In genomic region chr6:98998103-98998502, GRCh38 we compare ENCODE assay signal across 27 cellular contexts.
"Had no signal": no experiment of that assay in that cellular context is flagged by ENCODE, and none has a peak within 500 bp of the region (broad histone marks: within the 10 kb centered on the region; RNA-seq: fewer than 3 reads in every experiment).

No MANE protein-coding gene starts in this region.

- DNase-seq: hippocampal formation; kidney glomerular epithelial cell; left colon; lower lobe of right lung; mesendoderm; naive B cell; natural killer cell; occipital lobe; psoas muscle; right lobe of liver; stimulated activated CD4-positive, alpha-beta T cell treated with anti-CD3 and anti-CD28 coated beads, Interleukin-1b, Interleukin-23, amount 100 ng/mL, for 48 hours; stimulated activated CD4-positive, alpha-beta T cell treated with anti-CD3 and anti-CD28 coated beads, Interleukin-2, amount 100 ng/mL, for 48 hours; stimulated activated CD4-positive, alpha-beta T cell treated with anti-CD3 and anti-CD28 coated beads, Interleukin-4, amount 100 ng/mL, for 4 hours; stimulated activated CD8-positive, alpha-beta memory T cell treated with anti-CD3 and anti-CD28 coated beads, Interleukin-4, amount 100 ng/mL, for 48 hours; stimulated activated naive CD4-positive, alpha-beta T cell treated with Interleukin-2 at 50 U/mL for 16 hours; stomach; testis; thyroid gland; transverse colon; upper lobe of left lung had no signal

- H3K9ac ChIP-seq: parathyroid adenoma had no signal

- H2AFZ ChIP-seq: parathyroid adenoma had no signal

- H3K36me3 Mint-ChIP-seq: mesothelial cell of epicardium; naive B cell; natural killer cell; stimulated activated memory B cell treated with anti-CD40 and anti-IgM and Interleukin-4, amounts not matched to agents 10 μg/mL and 1 μg/mL and 100 μg/mL, for 72 hours had no signal

- H3K27me3 ChIP-seq: neutrophil, right lobe of liver, stomach, testis, thyroid gland, transverse colon, upper lobe of left lung, vagina had no signal

- H3K4me1 Mint-ChIP-seq: mesothelial cell of epicardium; naive B cell; natural killer cell; neural crest cell; stimulated activated memory B cell treated with anti-CD40 and anti-IgM and Interleukin-4, amounts not matched to agents 10 μg/mL and 1 μg/mL and 100 μg/mL, for 72 hours had no signal

- H3K27me3 Mint-ChIP-seq: stimulated activated memory B cell treated with anti-CD40 and anti-IgM and Interleukin-4, amounts not matched to agents 10 μg/mL and 1 μg/mL and 100 μg/mL, for 72 hours had no signal

- H3K4me3 ChIP-seq: lower lobe of right lung, psoas muscle, right lobe of liver, smooth muscle cell, stomach, testis, thyroid gland, transverse colon, upper lobe of left lung, vagina had no signal

- H3K9me3 ChIP-seq: lower lobe of right lung, neutrophil, psoas muscle, right lobe of liver, stomach, testis, thyroid gland, transverse colon, upper lobe of left lung, vagina had no signal

- H3K4me3 Mint-ChIP-seq: mesothelial cell of epicardium; naive B cell; natural killer cell; neural crest cell; stimulated activated memory B cell treated with anti-CD40 and anti-IgM and Interleukin-4, amounts not matched to agents 10 μg/mL and 1 μg/mL and 100 μg/mL, for 72 hours had no signal

- H3K9me3 Mint-ChIP-seq: mesothelial cell of epicardium, naive B cell, natural killer cell, neural crest cell had no signal

- H3K27ac Mint-ChIP-seq: mesothelial cell of epicardium; naive B cell; natural killer cell; stimulated activated memory B cell treated with anti-CD40 and anti-IgM and Interleukin-4, amounts not matched to agents 10 μg/mL and 1 μg/mL and 100 μg/mL, for 72 hours had no signal

- H3K27ac ChIP-seq: lower lobe of right lung, neutrophil, parathyroid adenoma, psoas muscle, right lobe of liver, stomach, testis, thyroid gland, transverse colon, upper lobe of left lung, vagina had no signal

- H3K36me3 ChIP-seq: lower lobe of right lung, neutrophil, right lobe of liver, stomach, thyroid gland, transverse colon, upper lobe of left lung, vagina had no signal

- ATAC-seq: left colon; lower lobe of right lung; natural killer cell; psoas muscle; right lobe of liver; stimulated activated memory B cell treated with anti-CD40 and anti-IgM and Interleukin-4, amounts not matched to agents 10 μg/mL and 1 μg/mL and 100 μg/mL, for 72 hours had no signal

- H3K4me1 ChIP-seq: lower lobe of right lung, parathyroid adenoma, right lobe of liver, stomach, testis, thyroid gland, transverse colon, upper lobe of left lung, vagina had no signal

- H3K79me2 ChIP-seq: parathyroid adenoma had no signal

- H3K4me2 ChIP-seq: smooth muscle cell had no signal
